In genomic region chr5:156532921-156533320, GRCh38 we compare ENCODE assay signal across 12 cellular contexts.
DNase-seq lines count a peak whose midpoint lies in the region; ATAC-seq and TF ChIP-seq lines count a peak whose summit lies in the region.
"Had no signal": no experiment of that assay in that cellular context is flagged by ENCODE, and none has a peak within 500 bp of the region (broad histone marks: within the 10 kb centered on the region; RNA-seq: fewer than 3 reads in every experiment).

No MANE protein-coding gene starts in this region.

- peak; percentile 57 for ATAC-seq in GM19438 (IDR thresholded peaks at IDR 0.05; ENCODE audit: low read depth, unreplicated experiment)
- ATAC-seq: A549 had no signal

- H2AFZ ChIP-seq in MM.1S (ENCODE audit: low read length), result peak overlapping the region; percentile 27; the same call in 1 of the 2 replicates

- DNase-seq in MM.1S (peak; percentile 78), myocyte (ENCODE audit: low read depth) (peak; percentile 48), 8988T (no peak), NCI-H2227 (lab: John Stamatoyannopoulos, UW; ENCODE audit: unreplicated experiment) (no peak), breast epithelium (ENCODE audit: low spot score in 2 of 2) (no peak), BE2C (no peak)
- DNase-seq: HCEC 1CT, HFFc6, KG1 had no signal

- no peaks in the 10 kb centered on the region for H3K27me3 ChIP-seq in MM.1S (replicated peaks; ENCODE audit: insufficient read depth, low read length)
- no peaks in the 10 kb centered on the region for H3K27me3 ChIP-seq in breast epithelium
- H3K27me3 ChIP-seq in BE2C, result no peaks in the 10 kb centered on the region
- H3K27me3 ChIP-seq: BLaER1 had no signal

- peak overlapping the region; percentile 33 for H3K4me2 ChIP-seq in MM.1S (ENCODE audit: low read depth, low read length)
- H3K4me2 ChIP-seq: A549, BLaER1 had no signal

- H3K4me1 ChIP-seq in MM.1S (ENCODE audit: low read length) (peaks cover 10% of the 10 kb centered on the region), breast epithelium (no peaks in the 10 kb centered on the region), BE2C (no peaks in the 10 kb centered on the region)
- H3K4me1 ChIP-seq: BLaER1 had no signal

- H3K79me2 ChIP-seq in MM.1S (ENCODE audit: low read length), result no peaks in the 10 kb centered on the region

- TF ChIP-seq POLR2A in breast epithelium (IDR thresholded peaks at IDR 0.05), result no peak

- intact Hi-C loops in breast epithelium (cut with DNase I; ENCODE audit: low total_unique reads), result no loop called here

- H3K4me3 ChIP-seq in MM.1S (ENCODE audit: low read length) (no peak overlapping the region), breast epithelium (no peak overlapping the region), BE2C (ENCODE audit: low read depth, low read length) (no peak overlapping the region)
- H3K4me3 ChIP-seq: A549, BLaER1 had no signal

- H3F3A ChIP-seq in MM.1S (ENCODE audit: insufficient read depth, low read length), result peaks cover 2% of the 10 kb centered on the region; the same call in 1 of the 2 replicates

- no peak for TF ChIP-seq CTCF in MM.1S (IDR thresholded peaks at IDR 0.05; ENCODE audit: low read length)
- no peak for TF ChIP-seq CTCF in breast epithelium (IDR thresholded peaks at IDR 0.05)
- no peak for TF ChIP-seq CTCF in BE2C (IDR thresholded peaks at IDR 0.05; ENCODE audit: low read depth, low read length)

- no peak overlapping the region for H3K9ac ChIP-seq in MM.1S (ENCODE audit: low read length)
- H3K9ac ChIP-seq: BLaER1 had no signal

- no peaks in the 10 kb centered on the region for H4K20me1 ChIP-seq in MM.1S (ENCODE audit: insufficient read depth, low read length)
- H4K20me1 ChIP-seq: BLaER1 had no signal

- H3K9me3 ChIP-seq in MM.1S (replicated peaks; ENCODE audit: insufficient read depth, low read length), result no peaks in the 10 kb centered on the region
- no peaks in the 10 kb centered on the region for H3K9me3 ChIP-seq in breast epithelium
- no peaks in the 10 kb centered on the region for H3K9me3 ChIP-seq in BE2C
- H3K9me3 ChIP-seq: A549, BLaER1 had no signal

- H3K36me3 ChIP-seq in MM.1S (replicated peaks; ENCODE audit: insufficient read depth, low read length) (no peaks in the 10 kb centered on the region), breast epithelium (no peaks in the 10 kb centered on the region), BE2C (no peaks in the 10 kb centered on the region)
- H3K36me3 ChIP-seq: BLaER1 had no signal

- H3K27ac ChIP-seq in MM.1S (ENCODE audit: low read length) (peak overlapping the region; percentile 54; the same call in 1 of the 2 replicates), breast epithelium (no peak overlapping the region)
- H3K27ac ChIP-seq: A549, BLaER1 had no signal

- no peaks in the 10 kb centered on the region for H3K9me2 ChIP-seq in MM.1S (replicated peaks; ENCODE audit: insufficient read depth, low read length)

Comparison
In these comparisons a context has a peak if more than half of its experiments do, and no peak if none do; other contexts are left out.
1. DNase-seq: peak in MM.1S (single experiment) and myocyte (single experiment); none in 8988T (single experiment), NCI-H2227 (single experiment), breast epithelium (0 of 2) and BE2C (single experiment).